Comparison of ENCODE assay signal across 8 cellular contexts in the genomic region with DNA sequence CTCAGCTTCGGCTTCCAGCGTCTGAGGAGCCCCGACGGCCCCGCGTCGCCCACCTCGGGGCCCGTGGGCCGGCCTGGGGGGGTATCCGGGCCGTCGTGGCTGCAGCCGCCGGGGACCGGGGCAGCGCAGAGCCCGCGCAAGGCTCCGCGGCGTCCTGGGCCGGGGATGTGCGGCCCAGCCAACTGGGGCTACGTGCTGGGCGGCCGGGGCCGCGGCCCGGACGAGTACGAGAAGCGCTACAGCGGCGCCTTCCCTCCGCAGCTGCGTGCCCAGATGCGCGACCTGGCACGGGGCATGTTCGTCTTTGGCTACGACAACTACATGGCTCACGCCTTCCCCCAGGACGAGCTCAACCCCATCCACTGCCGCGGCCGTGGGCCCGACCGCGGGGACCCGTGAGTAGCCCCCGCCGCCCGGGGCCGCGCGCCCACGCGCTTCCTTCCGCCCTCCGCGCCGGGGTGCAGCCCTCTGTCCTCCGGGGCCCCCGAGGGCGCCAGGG. TPM values are rescaled to one million over a fixed set of nuclear protein-coding genes. Genes with fewer than 3 reads are reported as not detected.
DNase-seq lines count a peak whose midpoint lies in the region; ATAC-seq lines count a peak whose summit lies in the region.

No MANE protein-coding gene starts in this region.

- intact Hi-C loops in cardiac septum (cut with DNase I) (loop anchor here (1.0 to 10.0 kb wide), 3 partner anchors 66 to 696 kb away; a partner anchor contains a TSS), posterior vena cava (cut with DNase I) (loop anchor here in 1 of 2 donors (5.0 kb wide), 1 partner anchor 66 kb away; a partner anchor contains a TSS)

- H3K36me3 Mint-ChIP-seq in activated naive CD4-positive, alpha-beta T cell treated with anti-CD3 and anti-CD28 coated beads, Interleukin-2, amount 50 U/mL, for 72 hours, result peaks cover 38 to 48% of the 10 kb centered on the region in 2 donors

- peak overlapping the region in 1 of 2 donors; percentile 99 for H3K27ac Mint-ChIP-seq in activated naive CD4-positive, alpha-beta T cell treated with anti-CD3 and anti-CD28 coated beads, Interleukin-2, amount 50 U/mL, for 72 hours

- ATAC-seq in HG02884 (IDR thresholded peaks at IDR 0.05; ENCODE audit: unreplicated experiment), result peak; percentile 9
- peak; percentile 19 to 23 for ATAC-seq in activated naive CD4-positive, alpha-beta T cell treated with anti-CD3 and anti-CD28 coated beads, Interleukin-2, amount 50 U/mL, for 72 hours

- DNase-seq in DMS 273 (lab: John Stamatoyannopoulos, UW; ENCODE audit: unreplicated experiment), result peak; percentile 64
- no peak for DNase-seq in DMS 273 treated with DMSO at 0.1 percent for 48 hours (lab: John Stamatoyannopoulos, UW)
- peak; percentile 49 for DNase-seq in RKO (ENCODE audit: low spot score)
- peak; percentile 50 to 75 for DNase-seq in activated naive CD4-positive, alpha-beta T cell treated with anti-CD3 and anti-CD28 coated beads, Interleukin-2, amount 50 U/mL, for 72 hours (ENCODE audit: low spot score in 2 of 2)
- peak; percentile 76 for DNase-seq in cardiac septum (ENCODE audit: low spot score)
- DNase-seq in posterior vena cava (ENCODE audit: low spot score), result peak; percentile 89
- no peak for DNase-seq in DMS79 treated with DMSO at 0.1 percent for 48 hours (lab: John Stamatoyannopoulos, UW)

- H3K9me3 Mint-ChIP-seq in activated naive CD4-positive, alpha-beta T cell treated with anti-CD3 and anti-CD28 coated beads, Interleukin-2, amount 50 U/mL, for 72 hours, result peaks cover 0 to 1% of the 10 kb centered on the region in 2 donors

RNA-seq across cellular contexts. Expression of a gene that starts 0.5 kb away (rescaled TPM):
- total RNA-seq in activated naive CD4-positive, alpha-beta T cell treated with anti-CD3 and anti-CD28 coated beads, Interleukin-2, amount 50 U/mL, for 72 hours, result 100 to 1,000 TPM; 181 to 200 TPM
- 10.3 TPM for total RNA-seq in cardiac septum
- 10 to 100 TPM; 25.0 to 28.1 TPM for total RNA-seq in posterior vena cava

Comparison
In these comparisons a context has a peak if more than half of its experiments do, and no peak if none do; other contexts are left out.
1. DNase-seq: peak in DMS 273 (single experiment), RKO (single experiment), activated naive CD4-positive, alpha-beta T cell treated with anti-CD3 and anti-CD28 coated beads, Interleukin-2, amount 50 U/mL, for 72 hours (2 of 2), cardiac septum (single experiment) and posterior vena cava (single experiment); none in DMS 273 treated with DMSO at 0.1 percent for 48 hours (single experiment) and DMS79 treated with DMSO at 0.1 percent for 48 hours (single experiment).
2. RNA of a gene that starts 0.5 kb away (total RNA-seq): 181 to 200 TPM in activated naive CD4-positive, alpha-beta T cell treated with anti-CD3 and anti-CD28 coated beads, Interleukin-2, amount 50 U/mL, for 72 hours; 25.0 to 28.1 TPM in posterior vena cava and 10.3 TPM in cardiac septum (single experiment); every median in the first group is over 4 times any median in the second.